26 cellular contexts compared by ENCODE assay signal in the genomic region with DNA sequence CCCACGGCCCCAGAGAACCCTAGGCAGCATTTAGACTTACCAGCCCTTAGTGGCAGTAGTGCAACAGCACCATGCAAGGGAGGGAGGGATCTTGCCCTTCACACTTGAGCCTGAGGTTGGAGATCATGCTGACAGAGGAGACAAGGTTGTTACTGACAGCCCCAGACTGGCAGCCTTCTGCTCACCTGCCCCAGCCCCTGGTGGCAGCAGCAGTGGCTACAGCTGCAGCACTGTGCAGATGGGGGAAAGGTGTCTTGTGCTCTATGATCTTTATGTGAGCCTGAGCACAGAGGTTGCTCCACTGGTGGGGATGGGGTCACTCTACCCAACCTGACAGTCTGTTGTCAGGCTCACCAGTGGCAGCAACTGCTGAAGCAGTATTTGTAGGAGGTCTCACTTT.
"Had no signal": no experiment of that assay in that cellular context is flagged by ENCODE, and none has a peak within 500 bp of the region (broad histone marks: within the 10 kb centered on the region; RNA-seq: fewer than 3 reads in every experiment).

No MANE protein-coding gene starts in this region.

- DNase-seq: dorsolateral prefrontal cortex; effector CD4-positive, alpha-beta T cell; esophagus squamous epithelium; foreskin melanocyte; glutamatergic neuron; hypothalamus; kidney; mesenchymal stem cell; midbrain; naive thymus-derived CD4-positive, alpha-beta T cell; occipital lobe; ovary; psoas muscle; right cardiac atrium; spleen; stimulated activated CD4-positive, alpha-beta T cell treated with anti-CD3 and anti-CD28 coated beads, Interleukin-4, amount 100 ng/mL, for 4 hours; stimulated activated naive CD8-positive, alpha-beta T cell treated with anti-CD3 and anti-CD28 coated beads, Interleukin-15, Interleukin-2, amounts not matched to agents 100 U/mL and 50 U/mL, for 24 hours; substantia nigra; testis; tibial artery had no signal

- H3K27ac Mint-ChIP-seq: naive thymus-derived CD4-positive, alpha-beta T cell; nephron; stimulated activated memory B cell treated with anti-CD40 and anti-IgM and Interleukin-4, amounts not matched to agents 10 μg/mL and 1 μg/mL and 100 μg/mL, for 72 hours had no signal

- H3K9me3 Mint-ChIP-seq: stimulated activated memory B cell treated with anti-CD40 and anti-IgM and Interleukin-4, amounts not matched to agents 10 μg/mL and 1 μg/mL and 100 μg/mL, for 72 hours had no signal

- H3K9me3 ChIP-seq: ovary, psoas muscle, testis, tibial artery had no signal

- ATAC-seq: left lobe of liver; naive thymus-derived CD4-positive, alpha-beta T cell; psoas muscle; right cardiac atrium; stimulated activated memory B cell treated with anti-CD40 and anti-IgM and Interleukin-4, amounts not matched to agents 10 μg/mL and 1 μg/mL and 100 μg/mL, for 72 hours; stimulated activated naive CD8-positive, alpha-beta T cell treated with anti-CD3 and anti-CD28 coated beads, Interleukin-15, Interleukin-2, amounts not matched to agents 100 U/mL and 50 U/mL, for 24 hours had no signal

- H3K27ac ChIP-seq: dorsolateral prefrontal cortex, epithelial cell of prostate, esophagus squamous epithelium, ovary, psoas muscle, skin epidermis, spleen, testis, tibial artery, upper lobe of left lung had no signal

- H3K4me3 Mint-ChIP-seq: naive thymus-derived CD4-positive, alpha-beta T cell; nephron; stimulated activated memory B cell treated with anti-CD40 and anti-IgM and Interleukin-4, amounts not matched to agents 10 μg/mL and 1 μg/mL and 100 μg/mL, for 72 hours had no signal

- H3K36me3 Mint-ChIP-seq: naive thymus-derived CD4-positive, alpha-beta T cell; stimulated activated memory B cell treated with anti-CD40 and anti-IgM and Interleukin-4, amounts not matched to agents 10 μg/mL and 1 μg/mL and 100 μg/mL, for 72 hours had no signal

- H3K27me3 Mint-ChIP-seq: naive thymus-derived CD4-positive, alpha-beta T cell; stimulated activated memory B cell treated with anti-CD40 and anti-IgM and Interleukin-4, amounts not matched to agents 10 μg/mL and 1 μg/mL and 100 μg/mL, for 72 hours had no signal

- H3K4me3 ChIP-seq: dorsolateral prefrontal cortex, esophagus squamous epithelium, ovary, psoas muscle, skin epidermis, spleen, testis, tibial artery, upper lobe of left lung had no signal

- H3K4me1 Mint-ChIP-seq: naive thymus-derived CD4-positive, alpha-beta T cell; nephron; stimulated activated memory B cell treated with anti-CD40 and anti-IgM and Interleukin-4, amounts not matched to agents 10 μg/mL and 1 μg/mL and 100 μg/mL, for 72 hours had no signal

- H3K27me3 ChIP-seq: dorsolateral prefrontal cortex, esophagus squamous epithelium, ovary, spleen, testis, tibial artery, upper lobe of left lung had no signal

- H3K4me1 ChIP-seq: esophagus squamous epithelium, psoas muscle, spleen, testis, tibial artery, upper lobe of left lung had no signal

- H3K36me3 ChIP-seq: esophagus squamous epithelium, ovary, spleen, tibial artery, upper lobe of left lung had no signal
